14 cellular contexts compared by ENCODE assay signal in the genomic region with DNA sequence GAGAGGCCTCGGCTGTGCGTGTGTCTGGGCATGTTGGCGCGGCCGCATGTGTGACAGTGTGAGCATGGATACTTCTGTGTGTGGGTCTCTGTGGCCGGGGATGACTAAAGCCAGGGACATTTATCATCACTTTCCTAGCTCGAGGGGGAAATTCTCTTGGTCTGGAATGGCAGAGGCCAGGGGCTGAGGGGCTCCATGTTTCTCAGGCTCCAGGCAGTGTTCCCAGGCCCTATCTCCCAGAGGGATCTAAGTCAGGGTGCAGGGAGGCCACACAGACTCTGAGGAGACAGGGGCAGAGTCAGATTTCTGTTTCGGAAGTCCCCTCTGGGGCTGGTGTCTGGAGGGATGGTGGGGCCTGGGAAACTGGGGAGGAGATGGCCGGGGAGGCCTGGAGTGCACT. TPM values are rescaled to one million over a fixed set of nuclear protein-coding genes. Genes with fewer than 3 reads are reported as not detected.
DNase-seq lines count a peak whose midpoint lies in the region; ATAC-seq and TF ChIP-seq lines count a peak whose summit lies in the region.
"Had no signal": no experiment of that assay in that cellular context is flagged by ENCODE, and none has a peak within 500 bp of the region (broad histone marks: within the 10 kb centered on the region; RNA-seq: fewer than 3 reads in every experiment).

No MANE protein-coding gene starts in this region.

- H3K4me2 ChIP-seq in mammary epithelial cell (ENCODE audit: insufficient read depth, low read depth, low read length) (no peak overlapping the region), osteoblast (ENCODE audit: insufficient read depth, low read length) (no peak overlapping the region)

- no peak overlapping the region for H3K9ac ChIP-seq in mammary epithelial cell (ENCODE audit: insufficient read depth, low read length)

- in situ Hi-C loops in mammary epithelial cell (cut with MboI; ENCODE audit: low sequenced_read_pairs in 2 of 2): no loop called here

- TF ChIP-seq EP300 in tibial nerve (IDR thresholded peaks at IDR 0.05): no peak

- DNase-seq in EH (ENCODE audit: low read depth) (peak; percentile 38), Kasumi-1 (lab: John Stamatoyannopoulos, UW) (peak; percentile 1 to 21), mammary epithelial cell (no peak), osteoblast (ENCODE audit: insufficient read length, low spot score, missing footprints) (peak; percentile 48), tibial nerve (ENCODE audit: low spot score in 2 of 2) (no peak), T-helper 17 cell (no peak)
- DNase-seq in stimulated activated CD4-positive, alpha-beta T cell treated with anti-CD3 and anti-CD28 coated beads, Interleukin-1b, Interleukin-23, amount 100 ng/mL, for 48 hours: no peak
- no peak for DNase-seq in activated CD4-positive, alpha-beta T cell treated with anti-CD3 and anti-CD28 coated beads, Interleukin-2, amount 10 ng/mL, durations not matched to agents 24 days and 14 days
- DNase-seq: CD4-positive, alpha-beta memory T cell; DND-41; NCI-H1930; NCI-H510A treated with DMSO at 0.1 percent for 48 hours; SIG-M5 had no signal

- no peaks in the 10 kb centered on the region for H3K36me3 ChIP-seq in mammary epithelial cell (ENCODE audit: insufficient read depth, low read length)
- H3K36me3 ChIP-seq in osteoblast (ENCODE audit: insufficient read depth, low read length): no peaks in the 10 kb centered on the region
- H3K36me3 ChIP-seq in tibial nerve: no peaks in the 10 kb centered on the region
- H3K36me3 ChIP-seq: HAP-1 had no signal

- no peak for ATAC-seq in T-helper 17 cell

- CTCF ChIA-PET in mammary epithelial cell (lab: Charles Lee; ENCODE audit: low non-redundant PET): no interaction called here

- dilution Hi-C loops in mammary epithelial cell (cut with HindIII; ENCODE audit: low sequenced_read_pairs): loop anchor here (5.0 kb wide), 2 partner anchors 62 to 87 kb away; partner anchors contain the start of gene GGT6

- no peak overlapping the region for H3K4me3 ChIP-seq in mammary epithelial cell (replicated peaks in 1 of 3; ENCODE audit: insufficient read depth in 1 of 3, low read depth in 2 of 3, low read length in 3 of 3)
- no peak overlapping the region for H3K4me3 ChIP-seq in osteoblast (ENCODE audit: insufficient read depth, low read length)
- H3K4me3 ChIP-seq in tibial nerve: no peak overlapping the region
- H3K4me3 ChIP-seq: HAP-1 had no signal

- H3K4me3 Mint-ChIP-seq in T-helper 17 cell: no peak overlapping the region
- no peak overlapping the region for H3K4me3 Mint-ChIP-seq in activated CD4-positive, alpha-beta T cell treated with anti-CD3 and anti-CD28 coated beads, Interleukin-2, amount 10 ng/mL, durations not matched to agents 24 days and 14 days
- H3K4me3 Mint-ChIP-seq: CD4-positive, alpha-beta memory T cell had no signal

- no peaks in the 10 kb centered on the region for H4K20me1 ChIP-seq in mammary epithelial cell (ENCODE audit: insufficient read depth, low read length)
- no peaks in the 10 kb centered on the region for H4K20me1 ChIP-seq in osteoblast (ENCODE audit: insufficient read depth, low read length)

- 62% methylated on average over 6 of the region's 9 CpGs for WGBS in mammary epithelial cell (ENCODE audit: low coverage, missing lambda C conversion rate)
- WGBS in tibial nerve, 2 donors: 73 to 79% methylated on average over 6 to 9 of the region's 9 CpGs

- TF ChIP-seq CTCF in mammary epithelial cell (conservative IDR thresholded peaks at IDR 0.05 in 1 of 2, IDR thresholded peaks at IDR 0.05 in 1 of 2; ENCODE audit: extremely low read depth in 1 of 2, insufficient read depth in 1 of 2, low read depth in 1 of 2, low read length in 2 of 2): no peak
- TF ChIP-seq CTCF in osteoblast (IDR thresholded peaks at IDR 0.05; ENCODE audit: extremely low read depth, low read depth, low read length): no peak
- TF ChIP-seq CTCF in tibial nerve (IDR thresholded peaks at IDR 0.05): no peak

- no peak for TF ChIP-seq POLR2A in tibial nerve (IDR thresholded peaks at IDR 0.05)

- H3K27ac Mint-ChIP-seq in T-helper 17 cell: no peak overlapping the region
- no peak overlapping the region for H3K27ac Mint-ChIP-seq in activated CD4-positive, alpha-beta T cell treated with anti-CD3 and anti-CD28 coated beads, Interleukin-2, amount 10 ng/mL, durations not matched to agents 24 days and 14 days
- H3K27ac Mint-ChIP-seq: CD4-positive, alpha-beta memory T cell had no signal

- H3K27me3 Mint-ChIP-seq in T-helper 17 cell: no peaks in the 10 kb centered on the region
- peaks cover 2% of the 10 kb centered on the region for H3K27me3 Mint-ChIP-seq in activated CD4-positive, alpha-beta T cell treated with anti-CD3 and anti-CD28 coated beads, Interleukin-2, amount 10 ng/mL, durations not matched to agents 24 days and 14 days
- H3K27me3 Mint-ChIP-seq: CD4-positive, alpha-beta memory T cell had no signal

- peaks cover 2% of the 10 kb centered on the region for H3K36me3 Mint-ChIP-seq in T-helper 17 cell (ENCODE audit: low read depth)
- no peaks in the 10 kb centered on the region for H3K36me3 Mint-ChIP-seq in activated CD4-positive, alpha-beta T cell treated with anti-CD3 and anti-CD28 coated beads, Interleukin-2, amount 10 ng/mL, durations not matched to agents 24 days and 14 days (ENCODE audit: low read depth)
- H3K36me3 Mint-ChIP-seq: CD4-positive, alpha-beta memory T cell had no signal

- intact Hi-C loops in mammary epithelial cell (cut with micrococcal nuclease): no loop called here
- intact Hi-C loops in activated CD4-positive, alpha-beta T cell treated with anti-CD3 and anti-CD28 coated beads, Interleukin-2, amount 10 ng/mL, durations not matched to agents 24 days and 14 days (cut with micrococcal nuclease): no loop called here

- H3K27ac ChIP-seq in mammary epithelial cell (ENCODE audit: insufficient read depth, low read depth, low read length): no peak overlapping the region
- H3K27ac ChIP-seq in osteoblast (ENCODE audit: low read depth, low read length): no peak overlapping the region
- H3K27ac ChIP-seq in tibial nerve: no peak overlapping the region

- H3K4me1 ChIP-seq in mammary epithelial cell (ENCODE audit: insufficient read depth, low read length) (peaks cover 11% of the 10 kb centered on the region), osteoblast (ENCODE audit: insufficient read depth, low read length) (no peaks in the 10 kb centered on the region), tibial nerve (peaks cover 0 to 2% (median 0%) of the 10 kb centered on the region in 4 donors)
- H3K4me1 ChIP-seq: HAP-1 had no signal

- no peaks in the 10 kb centered on the region for H3K9me3 ChIP-seq in mammary epithelial cell (replicated peaks; ENCODE audit: insufficient read depth, low read length)
- no peaks in the 10 kb centered on the region for H3K9me3 ChIP-seq in osteoblast (ENCODE audit: low read depth, low read length)
- no peaks in the 10 kb centered on the region for H3K9me3 ChIP-seq in tibial nerve
- H3K9me3 ChIP-seq in T-helper 17 cell (ENCODE audit: control insufficient read depth, low read length, poor library complexity, severe bottlenecking): no peaks in the 10 kb centered on the region
- H3K9me3 ChIP-seq: HAP-1 had no signal

- no peaks in the 10 kb centered on the region for H3K27me3 ChIP-seq in mammary epithelial cell (ENCODE audit: insufficient read depth, low read length)
- H3K27me3 ChIP-seq in osteoblast (ENCODE audit: insufficient read depth, low read length): no peaks in the 10 kb centered on the region
- no peaks in the 10 kb centered on the region for H3K27me3 ChIP-seq in tibial nerve

- H2AFZ ChIP-seq in mammary epithelial cell (ENCODE audit: low read depth, low read length): peak overlapping the region; percentile 38
- H2AFZ ChIP-seq in osteoblast (ENCODE audit: low read length): no peak overlapping the region

- no peaks in the 10 kb centered on the region for H3K79me2 ChIP-seq in mammary epithelial cell (ENCODE audit: insufficient read depth, low read length)
- no peaks in the 10 kb centered on the region for H3K79me2 ChIP-seq in osteoblast (ENCODE audit: insufficient read depth, low read length)

- BruUV-seq in mammary epithelial cell (replicated peaks; lab: Mats Ljungman, UMichigan): no TSS peak

- H3K4me1 Mint-ChIP-seq in T-helper 17 cell: peaks cover 3% of the 10 kb centered on the region
- peaks cover 2% of the 10 kb centered on the region for H3K4me1 Mint-ChIP-seq in activated CD4-positive, alpha-beta T cell treated with anti-CD3 and anti-CD28 coated beads, Interleukin-2, amount 10 ng/mL, durations not matched to agents 24 days and 14 days

- no peaks in the 10 kb centered on the region for H3K9me3 Mint-ChIP-seq in activated CD4-positive, alpha-beta T cell treated with anti-CD3 and anti-CD28 coated beads, Interleukin-2, amount 10 ng/mL, durations not matched to agents 24 days and 14 days
- H3K9me3 Mint-ChIP-seq: CD4-positive, alpha-beta memory T cell had no signal

RNA-seq across cellular contexts. Expression of gene SPNS2, which starts 23.7 kb away (rescaled TPM):
- total RNA-seq in mammary epithelial cell (under 1 TPM in 1 of 2 donors, not detected in 1; 0.67 TPM), osteoblast (under 0.01 TPM in 2 replicates), tibial nerve (10 to 100 TPM in 3 of 4 donors, 1 to 10 TPM in 1; 5.4 to 49.8 (median 23.4) TPM), T-helper 17 cell (under 1 TPM; 0.22 to 0.73 TPM)
- not detected for polyA plus RNA-seq in mammary epithelial cell
- polyA minus RNA-seq in mammary epithelial cell: 1.3 TPM
- 0.17 and 0.28 TPM in 2 replicates for total RNA-seq in activated CD4-positive, alpha-beta T cell treated with anti-CD3 and anti-CD28 coated beads, Interleukin-2, amount 10 ng/mL, durations not matched to agents 24 days and 14 days

RNA-seq across cellular contexts. Expression of gene SPNS3, which starts 41.3 kb away (rescaled TPM):
- total RNA-seq in mammary epithelial cell (not detected), osteoblast (not detected in 2 replicates), tibial nerve (under 1 TPM in 1 of 4 donors, not detected in 3; 0.44 TPM), T-helper 17 cell (1 to 10 TPM; 1.8 to 1.9 TPM)
- not detected for polyA plus RNA-seq in mammary epithelial cell
- not detected for polyA minus RNA-seq in mammary epithelial cell
- total RNA-seq in activated CD4-positive, alpha-beta T cell treated with anti-CD3 and anti-CD28 coated beads, Interleukin-2, amount 10 ng/mL, durations not matched to agents 24 days and 14 days: 1.3 and 1.9 TPM in 2 replicates

Comparison
In these comparisons a context has a peak if more than half of its experiments do, and no peak if none do; other contexts are left out.
1. DNase-seq: peak in EH (single experiment), Kasumi-1 (2 of 2) and osteoblast (single experiment); none in mammary epithelial cell (single experiment), stimulated activated CD4-positive, alpha-beta T cell treated with anti-CD3 and anti-CD28 coated beads, Interleukin-1b, Interleukin-23, amount 100 ng/mL, for 48 hours (single experiment), tibial nerve (0 of 2), T-helper 17 cell (0 of 3) and activated CD4-positive, alpha-beta T cell treated with anti-CD3 and anti-CD28 coated beads, Interleukin-2, amount 10 ng/mL, durations not matched to agents 24 days and 14 days (single experiment).